7 cellular contexts compared by ENCODE assay signal in the genomic region with DNA sequence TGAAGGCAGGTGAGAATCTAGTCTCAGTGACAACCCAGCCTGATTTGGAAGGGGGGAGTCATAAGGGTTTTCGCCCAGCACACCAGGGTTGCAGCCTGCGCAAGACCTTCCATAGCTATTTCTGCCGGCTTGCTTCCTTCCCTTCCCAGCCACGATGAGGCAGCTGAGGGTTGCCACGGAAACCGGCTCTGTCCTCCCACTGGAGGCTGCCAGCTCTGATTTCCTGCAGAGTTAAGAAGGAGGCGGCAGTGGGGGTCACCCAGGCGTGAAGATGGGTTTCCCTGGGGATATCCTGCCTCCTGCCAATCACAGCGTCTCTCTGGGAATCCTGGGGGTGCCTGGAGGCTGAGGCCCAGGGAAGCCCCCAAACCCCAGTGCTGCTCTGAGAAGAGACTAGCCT. TPM values are rescaled to one million over a fixed set of nuclear protein-coding genes. Genes with fewer than 3 reads are reported as not detected.
A peak's percentile ranks its signal among the peaks of the same experiment; 100 is the strongest.
DNase-seq lines count a peak whose midpoint lies in the region; ATAC-seq and TF ChIP-seq lines count a peak whose summit lies in the region.

No MANE protein-coding gene starts in this region.

- peaks cover 4% of the 10 kb centered on the region for H3K4me1 ChIP-seq in fibroblast of lung (ENCODE audit: control insufficient read depth, extremely low read depth, insufficient read depth, low read length)

- no peak for TF ChIP-seq CTCF in fibroblast of lung (conservative IDR thresholded peaks at IDR 0.05 in 1 of 2, IDR thresholded peaks at IDR 0.05 in 1 of 2; ENCODE audit: low read depth in 1 of 2, low read length in 2 of 2)

- H3K36me3 ChIP-seq in fibroblast of lung (ENCODE audit: control insufficient read depth, insufficient read depth, low read length) = no peaks in the 10 kb centered on the region

- ATAC-seq in GM21447 (IDR thresholded peaks at IDR 0.05; ENCODE audit: unreplicated experiment) = no peak

- H3K9ac ChIP-seq in fibroblast of lung (ENCODE audit: insufficient read depth, low read length) = no peak overlapping the region

- H4K20me1 ChIP-seq in fibroblast of lung (ENCODE audit: control insufficient read depth, extremely low read depth, insufficient read depth, low read length) = no peaks in the 10 kb centered on the region

- no peaks in the 10 kb centered on the region for H3K79me2 ChIP-seq in fibroblast of lung (ENCODE audit: control insufficient read depth, insufficient read depth, low read length)

- H3K27me3 ChIP-seq in fibroblast of lung (ENCODE audit: control insufficient read depth, insufficient read depth, low read length) = peaks cover 11% of the 10 kb centered on the region

- H3K27ac ChIP-seq in fibroblast of lung (ENCODE audit: insufficient read depth, low read length) = no peak overlapping the region

- no peak overlapping the region for H3K4me3 ChIP-seq in fibroblast of lung (replicated peaks in 1 of 4; ENCODE audit: control extremely low read depth in 1 of 4, insufficient read depth in 1 of 4, low read depth in 3 of 4, low read length in 4 of 4)

- no peak overlapping the region for H3K4me2 ChIP-seq in fibroblast of lung (ENCODE audit: extremely low read depth, insufficient read depth, low read length)

- DNase-seq in HK-2 (ENCODE audit: unreplicated experiment) = peak; percentile 80
- peak; percentile 69 to 83 for DNase-seq in NCI-H446 (lab: John Stamatoyannopoulos, UW)
- DNase-seq in fibroblast of lung (ENCODE audit: low read depth in 2 of 2) = peak; percentile 11 to 78
- DNase-seq in renal cortical epithelial cell (ENCODE audit: low read depth) = peak; percentile 63
- no peak for DNase-seq in NCI-H1436 treated with DMSO at 0.1 percent for 48 hours (lab: John Stamatoyannopoulos, UW)
- no peak for DNase-seq in AML-193 (lab: John Stamatoyannopoulos, UW)

- no peak overlapping the region for H2AFZ ChIP-seq in fibroblast of lung (ENCODE audit: low read length)

- no peaks in the 10 kb centered on the region for H3K9me3 ChIP-seq in fibroblast of lung (ENCODE audit: control insufficient read depth, insufficient read depth, low read depth, low read length)

RNA-seq across cellular contexts. Expression of gene KCNB1, which starts 23.1 kb away (rescaled TPM):
- under 0.01 TPM in 2 replicates for total RNA-seq in fibroblast of lung
- polyA plus RNA-seq in fibroblast of lung = 0.07 and 0.08 TPM in 2 replicates
- 0.10 and 0.21 TPM in 2 replicates for polyA plus RNA-seq in fibroblast of lung (2012)
- 0.07 TPM in 1 of 2 replicates, not detected in the other for polyA minus RNA-seq in fibroblast of lung (ENCODE audit: low replicate concordance)
- under 0.01 and 0.30 TPM in 2 replicates for total RNA-seq in renal cortical epithelial cell

Comparison
In these comparisons a context has a peak if more than half of its experiments do, and no peak if none do; other contexts are left out.
1. DNase-seq: peak in HK-2 (single experiment), NCI-H446 (2 of 2), fibroblast of lung (2 of 2) and renal cortical epithelial cell (single experiment); none in NCI-H1436 treated with DMSO at 0.1 percent for 48 hours (single experiment) and AML-193 (0 of 2).